ENCODE assay signal across 31 cellular contexts in the genomic region with DNA sequence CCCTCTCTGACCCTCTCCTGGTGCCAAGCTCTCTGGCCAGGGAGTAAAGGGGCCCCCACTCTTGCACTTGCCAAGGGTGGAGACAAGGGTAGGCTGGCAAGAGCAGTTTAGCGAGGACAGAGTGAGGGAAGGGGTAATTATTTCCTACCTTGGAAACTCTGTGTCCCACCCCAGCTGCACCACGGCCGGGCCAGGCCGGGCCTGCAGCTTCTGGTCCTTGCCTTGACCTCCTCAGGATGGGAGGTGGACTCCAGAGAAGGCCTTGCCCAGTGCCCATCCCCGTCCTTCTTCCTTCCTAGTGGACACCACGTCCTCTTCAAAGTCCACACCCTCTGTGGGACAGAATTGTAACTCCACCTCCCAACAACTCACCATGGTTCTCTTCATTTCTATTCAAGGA. TPM values are rescaled to one million over a fixed set of nuclear protein-coding genes. Genes with fewer than 3 reads are reported as not detected.
"Had no signal": no experiment of that assay in that cellular context is flagged by ENCODE, and none has a peak within 500 bp of the region (broad histone marks: within the 10 kb centered on the region; RNA-seq: fewer than 3 reads in every experiment).

No MANE protein-coding gene starts in this region.

- H3K9me3 ChIP-seq: colonic mucosa, gastrocnemius medialis, mucosa of descending colon, ovary, sigmoid colon, thoracic aorta, tibial nerve, upper lobe of left lung, uterus had no signal

- H3K4me1 ChIP-seq: colonic mucosa, gastrocnemius medialis, sigmoid colon, tibial nerve, upper lobe of left lung, uterus had no signal

- H3K27me3 ChIP-seq: colonic mucosa, gastrocnemius medialis, ovary, sigmoid colon, upper lobe of left lung, uterus had no signal

- H3K27me3 Mint-ChIP-seq: central memory CD8-positive, alpha-beta T cell; stimulated activated naive CD8-positive, alpha-beta T cell treated with anti-CD3 and anti-CD28 coated beads, Interleukin-15, Interleukin-2, amounts not matched to agents 100 ng/mL and 50 ng/mL, for 24 hours had no signal

- H3K9me3 Mint-ChIP-seq: central memory CD8-positive, alpha-beta T cell; stimulated activated memory B cell treated with anti-CD40 and anti-IgM and Interleukin-4, amounts not matched to agents 10 μg/mL and 1 μg/mL and 100 μg/mL, for 72 hours; stimulated activated naive CD8-positive, alpha-beta T cell treated with anti-CD3 and anti-CD28 coated beads, Interleukin-15, Interleukin-2, amounts not matched to agents 100 ng/mL and 50 ng/mL, for 24 hours had no signal

- H3K36me3 Mint-ChIP-seq: mesothelial cell of epicardium; naive B cell; stimulated activated memory B cell treated with anti-CD40 and anti-IgM and Interleukin-4, amounts not matched to agents 10 μg/mL and 1 μg/mL and 100 μg/mL, for 72 hours had no signal

- H3K4me3 ChIP-seq: colonic mucosa, gastrocnemius medialis, mucosa of descending colon, ovary, sigmoid colon, thoracic aorta, tibial nerve, upper lobe of left lung, uterus had no signal

- H3K27ac Mint-ChIP-seq: dendritic cell treated with granulocyte-macrophage colony-stimulating factor and Interleukin-4, amounts not matched to agents 40 ng/mL and 50 ng/mL, for 4 days; endodermal cell; mesothelial cell of epicardium; naive B cell; nephron progenitor cell; stimulated activated memory B cell treated with anti-CD40 and anti-IgM and Interleukin-4, amounts not matched to agents 10 μg/mL and 1 μg/mL and 100 μg/mL, for 72 hours; stimulated activated naive CD8-positive, alpha-beta T cell treated with anti-CD3 and anti-CD28 coated beads, Interleukin-15, Interleukin-2, amounts not matched to agents 100 ng/mL and 50 ng/mL, for 24 hours had no signal

- DNase-seq: colonic mucosa; effector CD8-positive, alpha-beta T cell; endodermal cell; foreskin fibroblast; gastrocnemius medialis; mesenchymal stem cell; mucosa of descending colon; naive B cell; nephron progenitor cell; nucleus accumbens; retina; sigmoid colon; stimulated activated CD4-positive, alpha-beta T cell treated with anti-CD3 and anti-CD28 coated beads, Interleukin-4, amount 100 ng/mL, for 4 hours; uterus had no signal

- H3K36me3 ChIP-seq: colonic mucosa, gastrocnemius medialis, ovary, sigmoid colon, thoracic aorta, tibial nerve, upper lobe of left lung, uterus had no signal

- ATAC-seq: esophagus mucosa; gastrocnemius medialis; left lobe of liver; mucosa of descending colon; stimulated activated memory B cell treated with anti-CD40 and anti-IgM and Interleukin-4, amounts not matched to agents 10 μg/mL and 1 μg/mL and 100 μg/mL, for 72 hours had no signal

- H3K4me3 Mint-ChIP-seq: central memory CD8-positive, alpha-beta T cell; dendritic cell treated with granulocyte-macrophage colony-stimulating factor and Interleukin-4, amounts not matched to agents 40 ng/mL and 50 ng/mL, for 4 days; endodermal cell; mesothelial cell of epicardium; naive B cell; nephron progenitor cell; stimulated activated memory B cell treated with anti-CD40 and anti-IgM and Interleukin-4, amounts not matched to agents 10 μg/mL and 1 μg/mL and 100 μg/mL, for 72 hours; stimulated activated naive CD8-positive, alpha-beta T cell treated with anti-CD3 and anti-CD28 coated beads, Interleukin-15, Interleukin-2, amounts not matched to agents 100 ng/mL and 50 ng/mL, for 24 hours had no signal

- H3K4me1 Mint-ChIP-seq: central memory CD8-positive, alpha-beta T cell; endodermal cell; mesothelial cell of epicardium; stimulated activated memory B cell treated with anti-CD40 and anti-IgM and Interleukin-4, amounts not matched to agents 10 μg/mL and 1 μg/mL and 100 μg/mL, for 72 hours had no signal

- H3K27ac ChIP-seq: colonic mucosa, epithelial cell of prostate, gastrocnemius medialis, ovary, sigmoid colon, thoracic aorta, tibial nerve, upper lobe of left lung, uterus had no signal

RNA-seq across cellular contexts. Expression of a gene that starts 35.1 kb away (rescaled TPM):
- total RNA-seq: chondrocyte, colonic mucosa, endodermal cell, esophagus mucosa, gastrocnemius medialis, glomerular endothelial cell, left lobe of liver, lung microvascular endothelial cell, mesothelial cell of epicardium, mucosa of descending colon, ovary, pulmonary artery endothelial cell, sigmoid colon, skeletal muscle tissue, thoracic aorta, tibial nerve, upper lobe of left lung, uterus had no signal

RNA-seq across cellular contexts. Expression of a gene that starts 48.7 kb away (rescaled TPM):
- total RNA-seq: chondrocyte, colonic mucosa, endodermal cell, esophagus mucosa, gastrocnemius medialis, glomerular endothelial cell, left lobe of liver, lung microvascular endothelial cell, mesothelial cell of epicardium, ovary, pulmonary artery endothelial cell, skeletal muscle tissue, thoracic aorta had no signal
